ENCODE assay signal across 22 cellular contexts in genomic region chr3:95028688-95029087, GRCh38.
DNase-seq lines count a peak whose midpoint lies in the region; FAIRE-seq and TF ChIP-seq lines count a peak whose summit lies in the region.
"Had no signal": no experiment of that assay in that cellular context is flagged by ENCODE, and none has a peak within 500 bp of the region (broad histone marks: within the 10 kb centered on the region; RNA-seq: fewer than 3 reads in every experiment).

No MANE protein-coding gene starts in this region.

- H3K27ac ChIP-seq in OCI-LY3 (ENCODE audit: low read length) (no peak overlapping the region), kidney (ENCODE audit: low read depth in 2 of 2, low read length in 2 of 2) (no peak overlapping the region)
- H3K27ac ChIP-seq: C4-2B had no signal

- no peak overlapping the region for H3K4me3 Mint-ChIP-seq in mesothelial cell of epicardium
- H3K4me3 Mint-ChIP-seq: CD4-positive, alpha-beta T cell; GM23338; HFFc6 had no signal

- no peaks in the 10 kb centered on the region for H3K27me3 ChIP-seq in OCI-LY3 (ENCODE audit: low read depth, low read length)

- H3K4me1 ChIP-seq in OCI-LY3 (ENCODE audit: low read length) = no peaks in the 10 kb centered on the region
- H3K4me1 ChIP-seq in kidney (ENCODE audit: control insufficient read depth in 1 of 2, insufficient read depth in 1 of 2, low read depth in 1 of 2, low read length in 2 of 2) = no peaks in the 10 kb centered on the region
- H3K4me1 ChIP-seq: Caco-2 had no signal

- H2AFZ ChIP-seq in OCI-LY3 (ENCODE audit: low read depth, low read length) = peak overlapping the region; percentile 41; the same call in 1 of the 2 replicates
- H2AFZ ChIP-seq: GM23338 had no signal

- no peak overlapping the region for H3K9ac ChIP-seq in OCI-LY3 (ENCODE audit: low read length)
- H3K9ac ChIP-seq in kidney (ENCODE audit: low read length in 2 of 2) = no peak overlapping the region

- H3K36me3 ChIP-seq in OCI-LY3 (replicated peaks; ENCODE audit: low read depth, low read length) (no peaks in the 10 kb centered on the region), kidney (ENCODE audit: control insufficient read depth in 1 of 2, insufficient read depth in 2 of 2, low read length in 2 of 2) (no peaks in the 10 kb centered on the region)

- TF ChIP-seq POLR2A in lower leg skin (IDR thresholded peaks at IDR 0.05) = no peak

- peak; percentile 17 for DNase-seq in H4 (ENCODE audit: low spot score)
- DNase-seq in NCI-H69 (lab: John Stamatoyannopoulos, UW) = peak; percentile 74
- DNase-seq in mesothelial cell of epicardium (ENCODE audit: low spot score in 2 of 2, unreplicated experiment in 2 of 2) = no peak
- no peak for DNase-seq in EL
- DNase-seq in lower leg skin (ENCODE audit: low spot score in 2 of 2) = no peak
- DNase-seq in kidney = no peak
- DNase-seq in activated CD8-positive, alpha-beta memory T cell treated with anti-CD3 and anti-CD28 coated beads, Interleukin-2, amount 50 U/mL, for 48 hours = no peak
- DNase-seq: AML-193; Caco-2; CD4-positive, alpha-beta T cell; DMS153; DND-41; H7; HFFc6; KG1 had no signal

- 0 out of 2 replicates have a peak, but pooled peaks cover 4% of the 10 kb centered on the region for H3K9me3 ChIP-seq in OCI-LY3 (ENCODE audit: insufficient read depth, low read length)
- H3K9me3 ChIP-seq in kidney (ENCODE audit: control insufficient read depth in 1 of 2, low read length in 2 of 2) = no peaks in the 10 kb centered on the region
- H3K9me3 ChIP-seq: Caco-2 had no signal

- TF ChIP-seq CTCF in OCI-LY3 (IDR thresholded peaks at IDR 0.05; ENCODE audit: low read depth, low read length) (no peak), mesothelial cell of epicardium (IDR thresholded peaks at IDR 0.05; ENCODE audit: unreplicated experiment) (no peak), lower leg skin (IDR thresholded peaks at IDR 0.05) (no peak), kidney (IDR thresholded peaks at IDR 0.05; ENCODE audit: borderline replicate concordance, extremely low read depth, insufficient read depth) (no peak)

- 72 to 76% methylated on average over 2 of the region's 2 CpGs for WGBS in lower leg skin, 2 donors

- H3K27me3 Mint-ChIP-seq in mesothelial cell of epicardium (ENCODE audit: low read depth) = no peaks in the 10 kb centered on the region
- H3K27me3 Mint-ChIP-seq: CD4-positive, alpha-beta T cell had no signal

- H3K4me1 Mint-ChIP-seq in mesothelial cell of epicardium = peaks cover 17% of the 10 kb centered on the region
- H3K4me1 Mint-ChIP-seq: GM23338 had no signal

- peaks cover 22% of the 10 kb centered on the region for H3K9me3 Mint-ChIP-seq in mesothelial cell of epicardium

- no peaks in the 10 kb centered on the region for H3K36me3 Mint-ChIP-seq in mesothelial cell of epicardium

- H3K27ac Mint-ChIP-seq in mesothelial cell of epicardium = peak overlapping the region; percentile 21
- H3K27ac Mint-ChIP-seq: CD4-positive, alpha-beta T cell; GM23338; HFFc6 had no signal

- no peak overlapping the region for H3K4me2 ChIP-seq in OCI-LY3 (ENCODE audit: low read length)
- H3K4me2 ChIP-seq: GM23338 had no signal

- no peaks in the 10 kb centered on the region for H4K20me1 ChIP-seq in OCI-LY3 (ENCODE audit: insufficient read depth, low read length)

- no peak for FAIRE-seq in kidney (lab: Jason Lieb, UNC)
- FAIRE-seq: A204.1, G401.6, GM12891, GM19239 had no signal

- H3K4me3 ChIP-seq in OCI-LY3 (ENCODE audit: low read length) (no peak overlapping the region), lower leg skin (ENCODE audit: low read depth, poor library complexity, severe bottlenecking) (no peak overlapping the region), kidney (ENCODE audit: low read length in 2 of 2) (no peak overlapping the region)
- H3K4me3 ChIP-seq: GM23338 had no signal

- H3K79me2 ChIP-seq in OCI-LY3 (ENCODE audit: low read length) = no peaks in the 10 kb centered on the region

- intact Hi-C loops in lower leg skin (cut with DNase I; ENCODE audit: low total_unique reads) = no loop called here
- intact Hi-C loops in kidney (cut with DNase I) = no loop called here

Comparison
In these comparisons a context has a peak if more than half of its experiments do, and no peak if none do; other contexts are left out.
1. DNase-seq: peak in H4 (single experiment) and NCI-H69 (single experiment); none in mesothelial cell of epicardium (0 of 2), EL (single experiment), lower leg skin (0 of 2), kidney (single experiment) and activated CD8-positive, alpha-beta memory T cell treated with anti-CD3 and anti-CD28 coated beads, Interleukin-2, amount 50 U/mL, for 48 hours (single experiment).